29 cellular contexts compared by ENCODE assay signal in genomic region chr11:111231836-111232235, GRCh38. TPM values are rescaled to one million over a fixed set of nuclear protein-coding genes. Genes with fewer than 3 reads are reported as not detected.
A peak's percentile ranks its signal among the peaks of the same experiment; 100 is the strongest.
DNase-seq lines count a peak whose midpoint lies in the region; ATAC-seq and TF ChIP-seq lines count a peak whose summit lies in the region.
"Had no signal": no experiment of that assay in that cellular context is flagged by ENCODE, and none has a peak within 500 bp of the region (broad histone marks: within the 10 kb centered on the region; RNA-seq: fewer than 3 reads in every experiment).

No MANE protein-coding gene starts in this region.

- no peak overlapping the region for H3K4me3 ChIP-seq in AG10803 (ENCODE audit: low read length)
- no peak overlapping the region for H3K4me3 ChIP-seq in GM12865 (ENCODE audit: low read depth, low read length)
- H3K4me3 ChIP-seq: colonic mucosa, esophagus muscularis mucosa, heart left ventricle, mucosa of descending colon, neural progenitor cell had no signal

- no peak for ATAC-seq in T-cell (replicated peaks in 1 of 4)
- ATAC-seq in GM21526 (IDR thresholded peaks at IDR 0.05; ENCODE audit: low FRiP score, unreplicated experiment), result no peak
- no peak for ATAC-seq in HG03175 (IDR thresholded peaks at IDR 0.05; ENCODE audit: unreplicated experiment)
- ATAC-seq in HG02588 (IDR thresholded peaks at IDR 0.05; ENCODE audit: unreplicated experiment), result no peak
- ATAC-seq: activated naive CD8-positive, alpha-beta T cell treated with anti-CD3 and anti-CD28 coated beads, Interleukin-2, amount 50 U/mL, for 24 hours; heart left ventricle; WTC11 had no signal

- H3K9me3 Mint-ChIP-seq in T-cell (no peaks in the 10 kb centered on the region), immature natural killer cell (no peaks in the 10 kb centered on the region)
- H3K9me3 Mint-ChIP-seq: activated naive CD8-positive, alpha-beta T cell treated with anti-CD3 and anti-CD28 coated beads, Interleukin-2, amount 50 U/mL, for 24 hours; CD4-positive, alpha-beta T cell had no signal

- peaks cover 16 to 19% (median 19%) of the 10 kb centered on the region in 3 donors for H3K4me1 Mint-ChIP-seq in T-cell
- H3K4me1 Mint-ChIP-seq in immature natural killer cell, result peaks cover 15 to 18% of the 10 kb centered on the region in 2 donors
- H3K4me1 Mint-ChIP-seq: neural progenitor cell had no signal

- H3K36me3 Mint-ChIP-seq in T-cell (no peaks in the 10 kb centered on the region), immature natural killer cell (no peaks in the 10 kb centered on the region)
- H3K36me3 Mint-ChIP-seq: neural progenitor cell, WTC11 had no signal

- no peak for TF ChIP-seq CTCF in AG10803 (conservative IDR thresholded peaks at IDR 0.05; ENCODE audit: low read length)
- TF ChIP-seq CTCF in GM12865 (IDR thresholded peaks at IDR 0.05; ENCODE audit: insufficient read depth, low read depth, low read length, missing control alignments), result no peak

- H3K4me3 Mint-ChIP-seq in T-cell, result peak overlapping the region in 2 of 3 donors; percentile 1 to 53
- peak overlapping the region in 4 of 5 donors; percentile 23 to 44 (median 34) for H3K4me3 Mint-ChIP-seq in immature natural killer cell
- H3K4me3 Mint-ChIP-seq: CD4-positive, alpha-beta T cell; neural progenitor cell; WTC11 had no signal

- H3K27ac Mint-ChIP-seq in T-cell, result no peak overlapping the region
- H3K27ac Mint-ChIP-seq in immature natural killer cell, result peak overlapping the region in 2 of 6 donors; percentile 0 to 10
- H3K27ac Mint-ChIP-seq: activated naive CD8-positive, alpha-beta T cell treated with anti-CD3 and anti-CD28 coated beads, Interleukin-2, amount 50 U/mL, for 24 hours; CD4-positive, alpha-beta T cell; neural progenitor cell; WTC11 had no signal

- H3K27me3 Mint-ChIP-seq in T-cell (peaks cover 18 to 26% of the 10 kb centered on the region in 2 donors), immature natural killer cell (ENCODE audit: low read depth in 3 of 3) (peaks cover 2 to 11% (median 5%) of the 10 kb centered on the region in 3 donors)

- peak; percentile 17 for DNase-seq in AG10803 (ENCODE audit: low read depth)
- DNase-seq in GM12865 (ENCODE audit: low read depth), result peak; percentile 30
- no peak for DNase-seq in T-cell
- no peak for DNase-seq in immature natural killer cell
- no peak for DNase-seq in NCI-H1436 (lab: John Stamatoyannopoulos, UW)
- DNase-seq: activated CD4-positive, alpha-beta T cell treated with anti-CD3 and anti-CD28 coated beads, Interleukin-2, amount 50 U/mL, for 4 hours; activated effector memory CD4-positive, alpha-beta T cell treated with Interleukin-2 at 50 U/mL for 16 hours; activated naive CD8-positive, alpha-beta T cell treated with anti-CD3 and anti-CD28 coated beads, Interleukin-2, amount 50 U/mL, for 24 hours; brain microvascular endothelial cell; CD4-positive, alpha-beta T cell; colonic mucosa; DMS79; heart left ventricle; mucosa of descending colon; NCI-H1436 treated with DMSO at 0.1 percent for 48 hours; NCI-H526; SK-N-SH; stimulated activated CD4-positive, alpha-beta T cell treated with anti-CD3 and anti-CD28 coated beads, Interleukin-2, amount 100 ng/mL, for 24 hours; stimulated activated naive CD4-positive, alpha-beta T cell; T-helper 9 cell had no signal

- POLR2A ChIA-PET in T-cell (lab: Charles Lee), result no interaction called here

- CTCF ChIA-PET in T-cell (lab: Charles Lee), result interaction anchor here in 1 of 2 donors (0.7 to 1.5 kb wide), 2 partner anchors 222 to 785 kb away, joined by 4 to 5 read pairs; no protein-coding TSS in a partner anchor

RNA-seq across cellular contexts. Expression of gene POU2AF2, which starts 13.7 kb away (rescaled TPM):
- not detected for total RNA-seq in T-cell
- polyA plus RNA-seq in immature natural killer cell, result not detected
- total RNA-seq: CD4-positive, alpha-beta T cell; heart left ventricle; left lobe of liver; posterior vena cava; skeletal muscle tissue; WTC11 had no signal
- polyA plus RNA-seq: heart left ventricle had no signal

Comparison
In these comparisons a context has a peak if more than half of its experiments do, and no peak if none do; other contexts are left out.
1. DNase-seq: peak in AG10803 (single experiment) and GM12865 (single experiment); none in T-cell (0 of 34), immature natural killer cell (0 of 3) and NCI-H1436 (single experiment).